In the genomic region with DNA sequence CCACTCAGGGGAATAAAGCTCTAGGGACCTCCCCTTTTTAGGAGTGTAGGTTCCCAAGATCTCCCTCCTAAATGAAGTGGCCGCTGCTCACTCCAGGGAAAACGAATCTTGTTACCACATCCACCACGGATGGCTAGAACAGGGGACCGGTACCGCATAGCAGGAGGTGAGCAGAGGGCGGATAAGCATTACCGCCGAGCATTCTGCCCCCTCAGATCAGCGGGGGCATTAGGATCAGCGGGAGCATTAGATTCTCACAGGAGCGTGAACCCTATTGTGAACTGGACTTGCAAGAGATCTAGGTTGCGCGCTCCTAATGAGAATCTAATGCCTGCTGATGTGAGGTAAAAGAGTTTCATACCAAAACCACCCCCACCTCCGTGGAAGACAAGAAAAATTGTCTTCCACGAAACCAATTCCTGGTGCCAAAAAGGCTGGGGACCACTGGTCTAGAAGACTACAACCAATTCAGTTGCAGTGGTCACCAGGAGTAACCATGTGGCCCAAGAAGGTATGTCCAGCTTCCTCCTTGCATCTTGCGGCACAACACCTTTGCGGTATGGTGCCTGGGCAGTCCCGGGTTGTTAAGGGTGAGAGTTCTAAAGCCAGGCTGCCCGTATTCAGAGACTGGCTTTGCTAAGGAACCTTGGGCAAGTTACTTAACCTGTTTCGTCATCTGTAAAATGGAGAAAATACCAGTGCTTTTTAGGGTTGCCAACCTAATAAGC, we compare ENCODE assay signal across 1 cellular context.
TF ChIP-seq lines count a peak whose summit lies in the region.

No MANE protein-coding gene starts in this region.

TF ChIP-seq in IMR-90, 13 proteins besides CTCF, POLR2A, EP300 and RAD21:
- TF ChIP-seq CEBPB (IDR thresholded peaks at IDR 0.05; ENCODE audit: low read depth, low read length) (no peak), SMC3 (IDR thresholded peaks at IDR 0.05; ENCODE audit: low read depth, low read length) (no peak), FOS (IDR thresholded peaks at IDR 0.05; ENCODE audit: low read depth, low read length) (no peak), CHD1 (IDR thresholded peaks at IDR 0.05; ENCODE audit: low read depth, low read length) (no peak), RFX5 (IDR thresholded peaks at IDR 0.05; ENCODE audit: low read depth, low read length) (no peak), MAFK (IDR thresholded peaks at IDR 0.05; ENCODE audit: low read depth, low read length) (no peak), BHLHE40 (IDR thresholded peaks at IDR 0.05; ENCODE audit: low read depth, low read length) (no peak), MXI1 (IDR thresholded peaks at IDR 0.05; ENCODE audit: borderline replicate concordance, low read depth, low read length) (no peak), NFE2L2 (IDR thresholded peaks at IDR 0.05; ENCODE audit: low read depth, low read length) (no peak), MAZ (IDR thresholded peaks at IDR 0.05; ENCODE audit: borderline replicate concordance, low read depth, low read length) (no peak)
- TF ChIP-seq, protein P1, sequence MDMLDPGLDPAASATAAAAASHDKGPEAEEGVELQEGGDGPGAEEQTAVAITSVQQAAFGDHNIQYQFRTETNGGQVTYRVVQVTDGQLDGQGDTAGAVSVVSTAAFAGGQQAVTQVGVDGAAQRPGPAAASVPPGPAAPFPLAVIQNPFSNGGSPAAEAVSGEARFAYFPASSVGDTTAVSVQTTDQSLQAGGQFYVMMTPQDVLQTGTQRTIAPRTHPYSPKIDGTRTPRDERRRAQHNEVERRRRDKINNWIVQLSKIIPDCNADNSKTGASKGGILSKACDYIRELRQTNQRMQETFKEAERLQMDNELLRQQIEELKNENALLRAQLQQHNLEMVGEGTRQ (IDR thresholded peaks at IDR 0.05; ENCODE audit: low read depth, low read length) = no peak
TF ChIP-seq in IMR-90: peak in this region for 0.
